In the genomic region with DNA sequence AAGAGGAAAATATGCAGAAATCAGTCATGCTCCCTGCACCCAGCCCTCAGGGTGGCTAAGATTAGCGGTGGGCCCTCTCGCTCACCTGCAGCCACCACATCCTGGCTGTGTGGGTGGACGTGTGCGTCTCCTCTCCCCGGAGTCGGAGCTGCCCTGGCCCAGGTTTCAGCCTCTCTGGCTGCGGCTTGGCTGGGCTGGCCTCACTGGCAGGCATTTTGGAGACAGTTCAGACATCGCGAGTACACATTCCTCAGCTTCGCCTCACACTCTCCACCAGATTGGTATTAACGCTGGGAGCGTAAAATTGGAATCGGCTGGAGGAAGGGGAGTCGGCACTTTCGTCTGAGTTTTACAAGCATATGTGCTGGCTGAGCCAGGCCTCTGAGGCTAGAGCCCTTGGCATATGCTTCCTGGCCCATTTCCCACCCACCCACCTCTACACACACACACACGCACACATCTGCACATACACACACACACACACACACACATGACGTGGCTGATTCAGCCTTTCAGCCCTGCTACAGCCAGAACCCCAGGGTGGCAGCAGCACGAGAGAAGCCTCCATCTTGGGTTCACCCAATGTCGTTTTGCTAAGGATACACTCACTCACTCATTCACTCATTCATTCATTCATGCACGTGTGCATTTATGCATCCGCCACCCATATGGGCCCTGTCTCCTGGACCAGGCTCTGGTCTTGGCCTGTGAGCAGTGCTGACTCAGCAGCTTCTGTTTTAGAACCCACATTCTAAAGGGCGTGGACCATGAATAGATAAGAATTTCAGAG, we compare ENCODE assay signal across 8 cellular contexts. TPM values are rescaled to one million over a fixed set of nuclear protein-coding genes. Genes with fewer than 3 reads are reported as not detected.
DNase-seq lines count a peak whose midpoint lies in the region; ATAC-seq and TF ChIP-seq lines count a peak whose summit lies in the region.

No MANE protein-coding gene starts in this region.

- H2BK12ac ChIP-seq in neuronal stem cell (ENCODE audit: low read length): no peak overlapping the region

- H3K4me2 ChIP-seq in neuronal stem cell (ENCODE audit: insufficient read depth, low read length, poor library complexity, severe bottlenecking): no peak overlapping the region

- ATAC-seq in GM18907 (IDR thresholded peaks at IDR 0.05; ENCODE audit: unreplicated experiment): peak; percentile 74
- ATAC-seq in HG03108 (IDR thresholded peaks at IDR 0.05; ENCODE audit: unreplicated experiment): peak; percentile 86
- ATAC-seq in GM19395 (IDR thresholded peaks at IDR 0.05; ENCODE audit: unreplicated experiment): no peak

- no peak overlapping the region for H3K27ac ChIP-seq in neuronal stem cell (replicated peaks; ENCODE audit: low read length)

- H3K18ac ChIP-seq in neuronal stem cell (ENCODE audit: low read length): peak overlapping the region; percentile 28

- H3K36me3 Mint-ChIP-seq in type B pancreatic cell: no peaks in the 10 kb centered on the region

- no peak overlapping the region for H3K4me3 Mint-ChIP-seq in type B pancreatic cell

- no peaks in the 10 kb centered on the region for H3K9me3 ChIP-seq in neuronal stem cell (replicated peaks in 1 of 2; ENCODE audit: control insufficient read depth in 2 of 2, insufficient read depth in 1 of 2, low read depth in 1 of 2, low read length in 2 of 2)

- H2BK120ac ChIP-seq in neuronal stem cell (ENCODE audit: low read depth, low read length): no peak overlapping the region

- H2AFZ ChIP-seq in neuronal stem cell (ENCODE audit: low read length): no peak overlapping the region

- no peak overlapping the region for H2AK5ac ChIP-seq in neuronal stem cell (ENCODE audit: low read depth, low read length)

- H4K8ac ChIP-seq in neuronal stem cell (ENCODE audit: low read depth, low read length): no peak overlapping the region

- no peak overlapping the region for H3K4me3 ChIP-seq in astrocyte of the spinal cord (ENCODE audit: low read depth, low read length)
- H3K4me3 ChIP-seq in neuronal stem cell (ENCODE audit: low read length in 2 of 2): no peak overlapping the region

- H3K36me3 ChIP-seq in neuronal stem cell (replicated peaks in 1 of 2; ENCODE audit: control insufficient read depth in 2 of 2, insufficient read depth in 2 of 2, low read length in 2 of 2): peaks cover 0 to 5% of the 10 kb centered on the region in 2 donors

- H3K79me1 ChIP-seq in neuronal stem cell (ENCODE audit: low read depth, low read length): no peaks in the 10 kb centered on the region

- H3K9ac ChIP-seq in neuronal stem cell (ENCODE audit: low read depth, low read length, poor library complexity): no peak overlapping the region

- H2BK5ac ChIP-seq in neuronal stem cell (ENCODE audit: low read length): peak overlapping the region; percentile 53

- no peaks in the 10 kb centered on the region for H3K27me3 Mint-ChIP-seq in type B pancreatic cell

- no peak overlapping the region for H4K91ac ChIP-seq in neuronal stem cell (ENCODE audit: low read depth, low read length, poor library complexity)

- DNase-seq in astrocyte of the spinal cord (ENCODE audit: low read depth, low spot score) (peak; percentile 85), neuronal stem cell (ENCODE audit: low spot score) (no peak), foreskin melanocyte (no peak), type B pancreatic cell (ENCODE audit: extremely low spot score, unreplicated experiment) (no peak)
- no peak for DNase-seq in activated CD4-positive, alpha-beta T cell treated with anti-CD3 and anti-CD28 coated beads, Interleukin-2, amount 50 U/mL, for 4 hours

- H3K4ac ChIP-seq in neuronal stem cell (ENCODE audit: low read length): no peak overlapping the region

- WGBS in neuronal stem cell (ENCODE audit: extremely low coverage in 2 of 2, insufficient read length in 2 of 2, insufficient replicate concordance in 1 of 2), 2 donors: no CpG with 5 or more reads among the region's 22 CpGs

- H3K27ac Mint-ChIP-seq in type B pancreatic cell: no peak overlapping the region

- H3K27me3 ChIP-seq in neuronal stem cell (ENCODE audit: control insufficient read depth in 3 of 3, insufficient read depth in 3 of 3, low read depth in 1 of 3, low read length in 3 of 3): no peaks in the 10 kb centered on the region

- no peaks in the 10 kb centered on the region for H3K9me3 Mint-ChIP-seq in type B pancreatic cell

- TF ChIP-seq CTCF in astrocyte of the spinal cord (IDR thresholded peaks at IDR 0.05; ENCODE audit: low read depth, low read length) (no peak), type B pancreatic cell (conservative IDR thresholded peaks at IDR 0.05) (no peak)

- H2BK15ac ChIP-seq in neuronal stem cell (ENCODE audit: low read length): no peak overlapping the region

- peaks cover 21% of the 10 kb centered on the region for H3K4me1 Mint-ChIP-seq in type B pancreatic cell (ENCODE audit: unreplicated experiment)

- in situ Hi-C loops in astrocyte of the spinal cord (cut with HindIII; ENCODE audit: low sequenced_read_pairs): no loop called here

- H3K14ac ChIP-seq in neuronal stem cell (ENCODE audit: low read length): no peak overlapping the region

- peaks cover 3 to 5% of the 10 kb centered on the region in 2 donors for H3K4me1 ChIP-seq in neuronal stem cell (ENCODE audit: control insufficient read depth in 2 of 2, insufficient read depth in 1 of 2, low read depth in 1 of 2, low read length in 2 of 2)

- peak overlapping the region; percentile 65 for H3K23ac ChIP-seq in neuronal stem cell (ENCODE audit: low read depth, low read length, poor library complexity)

RNA-seq across cellular contexts. Expression of a gene that starts 42.9 kb away (rescaled TPM):
- polyA plus RNA-seq in neuronal stem cell (2013, experiment 1 of 2): 17.8 TPM
- 14.9 TPM for polyA plus RNA-seq in neuronal stem cell (2013, experiment 2 of 2)
- 6.3 and 9.3 TPM in 2 replicates for total RNA-seq in type B pancreatic cell (ENCODE audit: low replicate concordance)
